Comparison of ENCODE assay signal across 27 cellular contexts in the genomic region with DNA sequence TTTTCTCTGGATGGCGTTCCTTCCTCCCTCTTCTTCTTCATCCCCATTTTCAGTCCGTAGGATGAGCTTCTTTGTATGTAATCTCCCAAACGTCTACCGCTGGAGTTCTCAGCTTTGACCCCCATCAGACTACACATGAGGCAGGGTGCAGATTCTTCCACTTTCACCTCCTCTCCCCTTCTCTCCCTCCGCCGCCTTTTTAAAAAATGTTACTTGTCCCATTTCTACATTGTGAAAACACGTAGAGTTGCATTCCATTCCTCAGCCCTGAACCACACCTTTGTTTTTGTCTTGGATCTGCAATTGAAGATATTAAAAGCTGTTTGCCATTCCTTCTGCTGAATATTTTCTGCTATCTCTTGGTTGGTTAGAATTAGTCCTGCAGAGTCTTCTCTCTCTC. TPM values are rescaled to one million over a fixed set of nuclear protein-coding genes. Genes with fewer than 3 reads are reported as not detected.
DNase-seq lines count a peak whose midpoint lies in the region; ATAC-seq and TF ChIP-seq lines count a peak whose summit lies in the region.
"Had no signal": no experiment of that assay in that cellular context is flagged by ENCODE, and none has a peak within 500 bp of the region (broad histone marks: within the 10 kb centered on the region; RNA-seq: fewer than 3 reads in every experiment).

No MANE protein-coding gene starts in this region.

- no peak overlapping the region for H2BK5ac ChIP-seq in trophoblast cell (ENCODE audit: low read depth, low read length, poor library complexity)

- H3K23ac ChIP-seq in trophoblast cell (ENCODE audit: low read length) = no peak overlapping the region

- H3K9me3 ChIP-seq in trophoblast cell (ENCODE audit: insufficient read depth, low read depth, low read length) = no peaks in the 10 kb centered on the region
- no peaks in the 10 kb centered on the region for H3K9me3 ChIP-seq in upper lobe of right lung
- H3K9me3 ChIP-seq: right lobe of liver had no signal

- H3K79me1 ChIP-seq in trophoblast cell (ENCODE audit: low read length) = peaks cover 7% of the 10 kb centered on the region

- H3K27me3 ChIP-seq in trophoblast cell (ENCODE audit: insufficient read depth, low read length) (no peaks in the 10 kb centered on the region), upper lobe of right lung (no peaks in the 10 kb centered on the region)
- H3K27me3 ChIP-seq: right lobe of liver had no signal

- POLR2A ChIA-PET in RWPE1 (lab: Yijun Ruan, JAX; ENCODE audit: low non-redundant PET) = interaction anchor here (0.7 kb wide), 1 partner anchor 62 kb away, joined by 3 read pairs; no protein-coding TSS in a partner anchor

- H3K18ac ChIP-seq in trophoblast cell (ENCODE audit: low read length) = no peak overlapping the region

- no peak overlapping the region for H4K12ac ChIP-seq in trophoblast cell (ENCODE audit: low read depth, low read length)

- H3K4me1 ChIP-seq in trophoblast cell (ENCODE audit: control insufficient read depth in 1 of 2, insufficient read depth in 2 of 2, low read length in 2 of 2) (peaks cover 10 to 15% of the 10 kb centered on the region in 2 experiments), upper lobe of right lung (peaks cover 30% of the 10 kb centered on the region)
- H3K4me1 ChIP-seq: right lobe of liver had no signal

- no peak overlapping the region for H2AFZ ChIP-seq in trophoblast cell (ENCODE audit: insufficient read depth, low read length, poor library complexity)
- H2AFZ ChIP-seq: parathyroid adenoma had no signal

- H4K91ac ChIP-seq in trophoblast cell (ENCODE audit: low read depth, low read length) = no peak overlapping the region

- CTCF ChIA-PET in RWPE1 (lab: Yijun Ruan, JAX) = interaction anchor here (0.6 to 0.7 kb wide), 2 partner anchors 246 to 559 kb away, joined by 3 read pairs; no protein-coding TSS in a partner anchor

- no peak overlapping the region for H2BK120ac ChIP-seq in trophoblast cell (ENCODE audit: insufficient read depth, low read length, poor library complexity)

- TF ChIP-seq POLR2A in GM18505 (IDR thresholded peaks at IDR 0.05; ENCODE audit: borderline replicate concordance, extremely low read depth, insufficient read depth, insufficient read length) = no peak

- DNase-seq in RWPE1 (ENCODE audit: low spot score) = peak; percentile 36
- peak; percentile 64 for DNase-seq in epithelial cell of esophagus (ENCODE audit: low read depth)
- DNase-seq in trophoblast cell = peak; percentile 68 to 97
- no peak for DNase-seq in upper lobe of right lung
- DNase-seq in NCI-H2029 (lab: John Stamatoyannopoulos, UW) = no peak
- no peak for DNase-seq in NCI-H2081 (lab: John Stamatoyannopoulos, UW)
- DNase-seq: activated CD4-positive, alpha-beta T cell treated with anti-CD3 and anti-CD28 coated beads, Interleukin-2, amount 50 U/mL, for 4 hours; activated naive CD8-positive, alpha-beta T cell treated with anti-CD3 and anti-CD28 coated beads, Interleukin-2, amount 10 ng/mL, durations not matched to agents 7 days and 5 days; effector CD4-positive, alpha-beta T cell; erythroblast; H9; NCI-H1105; NCI-H2029 treated with DMSO at 0.1 percent for 48 hours; right lobe of liver; Right ventricle myocardium superior; stimulated activated naive CD4-positive, alpha-beta T cell treated with Interleukin-2 at 50 U/mL for 16 hours; T1000 had no signal

- no peaks in the 10 kb centered on the region for H3K36me3 ChIP-seq in trophoblast cell (ENCODE audit: control insufficient read depth in 1 of 2, insufficient read depth in 2 of 2, low read length in 2 of 2)
- H3K36me3 ChIP-seq in upper lobe of right lung = no peaks in the 10 kb centered on the region
- H3K36me3 ChIP-seq: BLaER1 treated with 17β-estradiol and CSF1 and Interleukin-3, amounts not matched to agents 10 nM and 100 nM; right lobe of liver had no signal

- H3K14ac ChIP-seq in trophoblast cell (ENCODE audit: low read length) = no peak overlapping the region

- no peak overlapping the region for H3K9ac ChIP-seq in trophoblast cell (ENCODE audit: low read length)
- H3K9ac ChIP-seq: BLaER1 treated with 17β-estradiol and CSF1 and Interleukin-3, amounts not matched to agents 10 nM and 100 nM; parathyroid adenoma had no signal

- H2AK5ac ChIP-seq in trophoblast cell (ENCODE audit: low read length) = no peak overlapping the region

- no peak overlapping the region for H3K27ac ChIP-seq in RWPE1
- H3K27ac ChIP-seq in trophoblast cell (ENCODE audit: low read depth, low read length) = no peak overlapping the region
- H3K27ac ChIP-seq in upper lobe of right lung = peak overlapping the region; percentile 59
- H3K27ac ChIP-seq: BLaER1 treated with 17β-estradiol and CSF1 and Interleukin-3, amounts not matched to agents 10 nM and 100 nM; parathyroid adenoma; right lobe of liver had no signal

- intact Hi-C loops in upper lobe of right lung (cut with DNase I) = no loop called here

- WGBS in trophoblast cell (ENCODE audit: extremely low coverage, insufficient coverage, insufficient read length) = no CpG with 5 or more reads among the region's 7 CpGs

- peaks cover 5% of the 10 kb centered on the region for H3K79me2 ChIP-seq in trophoblast cell (ENCODE audit: control insufficient read depth, insufficient read depth, low read length, poor library complexity)
- H3K79me2 ChIP-seq: parathyroid adenoma had no signal

- ATAC-seq in upper lobe of right lung = no peak
- ATAC-seq in GM18505 (IDR thresholded peaks at IDR 0.05; ENCODE audit: unreplicated experiment) = no peak
- ATAC-seq: right lobe of liver, WTC11 had no signal

- H3K4me2 ChIP-seq in trophoblast cell (ENCODE audit: low read length) = peak overlapping the region; percentile 28
- H3K4me2 ChIP-seq: BLaER1 treated with 17β-estradiol and CSF1 and Interleukin-3, amounts not matched to agents 10 nM and 100 nM had no signal

- H3K4ac ChIP-seq in trophoblast cell (ENCODE audit: low read depth, low read length) = no peak overlapping the region

- H3K4me3 ChIP-seq in epithelial cell of esophagus (ENCODE audit: low read length) (peak overlapping the region; percentile 39), trophoblast cell (ENCODE audit: low read depth, low read length) (no peak overlapping the region), upper lobe of right lung (peak overlapping the region; percentile 14)
- H3K4me3 ChIP-seq: BLaER1 treated with 17β-estradiol and CSF1 and Interleukin-3, amounts not matched to agents 10 nM and 100 nM; right lobe of liver had no signal

- no peak overlapping the region for H2BK12ac ChIP-seq in trophoblast cell (ENCODE audit: low read length)

- no peak for TF ChIP-seq CTCF in RWPE1 (conservative IDR thresholded peaks at IDR 0.05; ENCODE audit: low read depth)
- TF ChIP-seq CTCF in epithelial cell of esophagus (IDR thresholded peaks at IDR 0.05; ENCODE audit: insufficient read depth, low read depth, low read length, missing control alignments) = no peak
- no peak for TF ChIP-seq CTCF in upper lobe of right lung (IDR thresholded peaks at IDR 0.05)

- H4K8ac ChIP-seq in trophoblast cell (ENCODE audit: low read depth, low read length) = no peak overlapping the region

RNA-seq across cellular contexts. Expression of a gene that starts 6.2 kb away (rescaled TPM):
- polyA plus RNA-seq in trophoblast cell (2013) = 0.08 TPM in 1 of 2 replicates, not detected in the other
- 155 TPM for total RNA-seq in upper lobe of right lung
- total RNA-seq: activated naive CD8-positive, alpha-beta T cell treated with anti-CD3 and anti-CD28 coated beads, Interleukin-2, amount 10 ng/mL, durations not matched to agents 7 days and 5 days; Daoy; H9; neural crest cell had no signal

RNA-seq across cellular contexts. Expression of a gene that starts 16.1 kb away (rescaled TPM):
- 0.90 and 1.0 TPM in 2 replicates for polyA plus RNA-seq in trophoblast cell (2013)
- 17.2 TPM for total RNA-seq in upper lobe of right lung
- total RNA-seq: activated naive CD8-positive, alpha-beta T cell treated with anti-CD3 and anti-CD28 coated beads, Interleukin-2, amount 10 ng/mL, durations not matched to agents 7 days and 5 days had no signal

RNA-seq across cellular contexts. Expression of a gene that starts 17.1 kb away (rescaled TPM):
- polyA plus RNA-seq in trophoblast cell (2013) = 0.06 and 0.14 TPM in 2 replicates
- 86.3 TPM for total RNA-seq in upper lobe of right lung
- total RNA-seq: activated naive CD8-positive, alpha-beta T cell treated with anti-CD3 and anti-CD28 coated beads, Interleukin-2, amount 10 ng/mL, durations not matched to agents 7 days and 5 days had no signal

RNA-seq across cellular contexts. Expression of a gene that starts 45.6 kb away (rescaled TPM):
- not detected in 2 replicates for polyA plus RNA-seq in trophoblast cell (2013)
- total RNA-seq in upper lobe of right lung = not detected
- total RNA-seq: activated naive CD8-positive, alpha-beta T cell treated with anti-CD3 and anti-CD28 coated beads, Interleukin-2, amount 10 ng/mL, durations not matched to agents 7 days and 5 days; cerebellum; Daoy; frontal cortex; H9; mucosa of gallbladder; neural crest cell; right lobe of liver; Right ventricle myocardium superior; ureter; WTC11 had no signal

Comparison
In these comparisons a context has a peak if more than half of its experiments do, and no peak if none do; other contexts are left out.
1. DNase-seq: peak in RWPE1 (single experiment), epithelial cell of esophagus (single experiment) and trophoblast cell (2 of 2); none in upper lobe of right lung (single experiment), NCI-H2029 (single experiment) and NCI-H2081 (0 of 2).